In genomic region chr14:69153848-69154208, GRCh38 we compare ENCODE assay signal across 8 cellular contexts. TPM values are rescaled to one million over a fixed set of nuclear protein-coding genes. Genes with fewer than 3 reads are reported as not detected.
DNase-seq lines count a peak whose midpoint lies in the region; ATAC-seq and TF ChIP-seq lines count a peak whose summit lies in the region.

No MANE protein-coding gene starts in this region.

- ATAC-seq in GM21360 (IDR thresholded peaks at IDR 0.05; ENCODE audit: unreplicated experiment), result no peak

- H2AK5ac ChIP-seq in mesenchymal stem cell (ENCODE audit: low read length, severe bottlenecking), result no peak overlapping the region

- H3K23ac ChIP-seq in mesenchymal stem cell (ENCODE audit: low read length in 2 of 2), result no peak overlapping the region

- peak overlapping the region; percentile 95 for H3K4me3 ChIP-seq in PC-9
- peak overlapping the region; percentile 86 for H3K4me3 ChIP-seq in ectodermal cell (ENCODE audit: insufficient read depth, low read depth, low read length)
- H3K4me3 ChIP-seq in mesenchymal stem cell (ENCODE audit: insufficient read depth in 1 of 2, low read depth in 1 of 2, low read length in 2 of 2), result peak overlapping the region; percentile 86 to 93
- peak overlapping the region; percentile 82 to 97 for H3K4me3 ChIP-seq in vagina

- peak overlapping the region in 1 of 2 experiments; percentile 79 for H3K18ac ChIP-seq in mesenchymal stem cell (ENCODE audit: low read depth in 1 of 2, low read length in 2 of 2)

- no peak overlapping the region for H3K14ac ChIP-seq in mesenchymal stem cell (ENCODE audit: low read length in 2 of 2)

- intact Hi-C loops in PC-9 (cut with micrococcal nuclease; ENCODE audit: unreplicated experiment) (loop anchor here (2.0 to 5.0 kb wide), 2 partner anchors 37 to 177 kb away; partner anchors contain the start of genes ACTN1 and EXD2), vagina (cut with DNase I) (no loop called here)

- 12 to 14% methylated on average over 13 of the region's 13 CpGs for WGBS in ectodermal cell, 2 experiments
- 7% methylated on average over 12 of the region's 13 CpGs for WGBS in mesenchymal stem cell

- peaks cover 1% of the 10 kb centered on the region for H3K79me1 ChIP-seq in mesenchymal stem cell (replicated peaks; ENCODE audit: low read length, poor library complexity, severe bottlenecking)

- H3K4ac ChIP-seq in mesenchymal stem cell (ENCODE audit: low read depth in 1 of 2, low read length in 2 of 2), result no peak overlapping the region

- H3K27ac ChIP-seq in PC-9, result no peak overlapping the region
- H3K27ac ChIP-seq in ectodermal cell (ENCODE audit: insufficient read depth, low read depth, low read length, poor library complexity, severe bottlenecking), result no peak overlapping the region
- H3K27ac ChIP-seq in mesenchymal stem cell (ENCODE audit: low read length, poor library complexity, severe bottlenecking), result peak overlapping the region; percentile 76
- H3K27ac ChIP-seq in vagina, result peak overlapping the region; percentile 96

- H4K8ac ChIP-seq in mesenchymal stem cell (ENCODE audit: low read length), result no peak overlapping the region

- no peak overlapping the region for H2BK120ac ChIP-seq in mesenchymal stem cell (ENCODE audit: low read depth, low read length)

- H3K9ac ChIP-seq in mesenchymal stem cell (ENCODE audit: low read length), result peak overlapping the region; percentile 89

- H3K79me2 ChIP-seq in PC-9 (ENCODE audit: low read depth), result peaks cover 32% of the 10 kb centered on the region

- peak; percentile 15 to 35 for DNase-seq in NCI-H187 (lab: John Stamatoyannopoulos, UW)
- DNase-seq in NCI-H187 treated with DMSO at 0.1 percent for 48 hours (lab: John Stamatoyannopoulos, UW), result no peak
- DNase-seq in PC-9, result no peak
- DNase-seq in mesenchymal stem cell, result no peak
- DNase-seq in vagina (ENCODE audit: extremely low spot score in 2 of 2), result no peak
- no peak for DNase-seq in activated CD4-positive, alpha-beta T cell treated with anti-CD3 and anti-CD28 coated beads, Interleukin-2, amount 50 U/mL, for 4 hours

- no peak for TF ChIP-seq POLR2A in vagina (IDR thresholded peaks at IDR 0.05)

- H2BK15ac ChIP-seq in mesenchymal stem cell (ENCODE audit: low read depth, poor library complexity, severe bottlenecking), result no peak overlapping the region

- BruUV-seq in PC-9 (replicated peaks; lab: Mats Ljungman, UMichigan), result TSS peak; percentile 50

- TF ChIP-seq CTCF in PC-9 (conservative IDR thresholded peaks at IDR 0.05), result no peak
- no peak for TF ChIP-seq CTCF in vagina (IDR thresholded peaks at IDR 0.05)

- no peak overlapping the region for H4K91ac ChIP-seq in mesenchymal stem cell (ENCODE audit: low read length)

- no peak overlapping the region for H2BK12ac ChIP-seq in mesenchymal stem cell (ENCODE audit: low read length in 2 of 2)

- no peaks in the 10 kb centered on the region for H3K9me3 ChIP-seq in PC-9 (ENCODE audit: insufficient read depth, low read depth)
- no peaks in the 10 kb centered on the region for H3K9me3 ChIP-seq in ectodermal cell (ENCODE audit: control insufficient read depth, low read length)
- H3K9me3 ChIP-seq in mesenchymal stem cell (ENCODE audit: control insufficient read depth, low read length), result no peaks in the 10 kb centered on the region
- no peaks in the 10 kb centered on the region for H3K9me3 ChIP-seq in vagina

- H4K20me1 ChIP-seq in PC-9 (ENCODE audit: insufficient read depth), result peaks cover 5% of the 10 kb centered on the region; the same call in 1 of the 2 replicates

- H2BK5ac ChIP-seq in mesenchymal stem cell (ENCODE audit: low read depth, low read length, poor library complexity, severe bottlenecking), result no peak overlapping the region

- H2AFZ ChIP-seq in PC-9 (peak overlapping the region; percentile 94), mesenchymal stem cell (ENCODE audit: low read depth, low read length) (no peak overlapping the region)

- peaks cover 17% of the 10 kb centered on the region for H3K4me1 ChIP-seq in PC-9 (replicated peaks; ENCODE audit: insufficient read depth)
- H3K4me1 ChIP-seq in ectodermal cell (ENCODE audit: control insufficient read depth, insufficient read depth, low read length), result peaks cover 5% of the 10 kb centered on the region
- peaks cover 5% of the 10 kb centered on the region for H3K4me1 ChIP-seq in mesenchymal stem cell (ENCODE audit: control insufficient read depth, insufficient read depth, low read depth, low read length)
- peaks cover 24% of the 10 kb centered on the region for H3K4me1 ChIP-seq in vagina

- peak overlapping the region; percentile 87 for H3K4me2 ChIP-seq in PC-9
- peak overlapping the region; percentile 51 for H3K4me2 ChIP-seq in mesenchymal stem cell (ENCODE audit: low read length, poor library complexity, severe bottlenecking)

- peaks cover 16% of the 10 kb centered on the region for H3F3A ChIP-seq in PC-9 (ENCODE audit: insufficient read depth, low read depth)

- H3K36me3 ChIP-seq in PC-9 (ENCODE audit: low read depth) (peaks cover 7% of the 10 kb centered on the region; the same call in 1 of the 2 replicates), ectodermal cell (ENCODE audit: control insufficient read depth, insufficient read depth, low read length) (no peaks in the 10 kb centered on the region), mesenchymal stem cell (ENCODE audit: control insufficient read depth in 1 of 2, insufficient read depth in 2 of 2, low read depth in 1 of 2, low read length in 2 of 2) (peaks cover 0 to 5% of the 10 kb centered on the region in 2 experiments), vagina (no peaks in the 10 kb centered on the region)

- CTCF ChIA-PET in PC-9 (lab: Charles Lee), result no interaction called here

- POLR2A ChIA-PET in PC-9 (lab: Charles Lee; ENCODE audit: unreplicated experiment), result no interaction called here

- H3K27me3 ChIP-seq in PC-9 (ENCODE audit: insufficient read depth, low read depth) (no peaks in the 10 kb centered on the region), ectodermal cell (ENCODE audit: control insufficient read depth, insufficient read depth, low read length, poor library complexity, severe bottlenecking) (peaks cover 16% of the 10 kb centered on the region), mesenchymal stem cell (ENCODE audit: control insufficient read depth in 1 of 2, insufficient read depth in 1 of 2, low read length in 2 of 2) (no peaks in the 10 kb centered on the region), vagina (no peaks in the 10 kb centered on the region)

- H3K9me2 ChIP-seq in PC-9 (ENCODE audit: insufficient read depth), result no peaks in the 10 kb centered on the region

RNA-seq across cellular contexts. Expression of gene DCAF5, which starts 0.9 kb away (rescaled TPM):
- 26.2 and 29.1 TPM in 2 replicates for total RNA-seq in PC-9 (2021)
- polyA plus RNA-seq in ectodermal cell (2013, experiment 1 of 4), result 38.4 TPM
- 38.6 TPM for polyA plus RNA-seq in ectodermal cell (2013, experiment 2 of 4)
- polyA plus RNA-seq in ectodermal cell (2013, experiment 3 of 4), result 28.5 TPM
- polyA plus RNA-seq in ectodermal cell (2013, experiment 4 of 4), result 34.7 TPM
- polyA plus RNA-seq in mesenchymal stem cell (2013, experiment 1 of 2), result 42.5 TPM
- polyA plus RNA-seq in mesenchymal stem cell (2013, experiment 2 of 2), result 39.8 TPM
- 48.6 TPM for total RNA-seq in vagina

RNA-seq across cellular contexts. Expression of gene EXD2, which starts 37.5 kb away (rescaled TPM):
- total RNA-seq in PC-9 (2021) (21.4 and 25.5 TPM in 2 replicates), vagina (14.5 TPM)
- 25.6 TPM for polyA plus RNA-seq in ectodermal cell (2013, experiment 1 of 4)
- 23.5 TPM for polyA plus RNA-seq in ectodermal cell (2013, experiment 2 of 4)
- polyA plus RNA-seq in ectodermal cell (2013, experiment 3 of 4), result 21.1 TPM
- polyA plus RNA-seq in ectodermal cell (2013, experiment 4 of 4), result 22.8 TPM
- 14.8 TPM for polyA plus RNA-seq in mesenchymal stem cell (2013, experiment 1 of 2)
- 14.9 TPM for polyA plus RNA-seq in mesenchymal stem cell (2013, experiment 2 of 2)

Comparison
In these comparisons a context has a peak if more than half of its experiments do, and no peak if none do; other contexts are left out.
1. DNase-seq: peak in NCI-H187 (2 of 2); none in NCI-H187 treated with DMSO at 0.1 percent for 48 hours (single experiment), PC-9 (0 of 2), mesenchymal stem cell (single experiment), vagina (0 of 2) and activated CD4-positive, alpha-beta T cell treated with anti-CD3 and anti-CD28 coated beads, Interleukin-2, amount 50 U/mL, for 4 hours (0 of 2).
2. H3K27ac ChIP-seq: peak in mesenchymal stem cell (single experiment) and vagina (single experiment); none in PC-9 (single experiment) and ectodermal cell (single experiment).
3. Peak in every context shown above with its lines, with median percentiles within 50 percentile points of each other: H3K4me3 ChIP-seq.